ENCODE assay signal across 8 cellular contexts in genomic region chr11:119361056-119361787, GRCh38. TPM values are rescaled to one million over a fixed set of nuclear protein-coding genes. Genes with fewer than 3 reads are reported as not detected.
DNase-seq lines count a peak whose midpoint lies in the region; ATAC-seq and TF ChIP-seq lines count a peak whose summit lies in the region.

No MANE protein-coding gene starts in this region.

- peak overlapping the region; percentile 12 for H3K4me3 Mint-ChIP-seq in MCF 10A (ENCODE audit: unreplicated experiment)

- H3K36me3 Mint-ChIP-seq in MCF 10A (ENCODE audit: insufficient read depth, unreplicated experiment), result peaks cover 11% of the 10 kb centered on the region

- POLR2A ChIA-PET in MCF 10A (lab: Yijun Ruan, JAX), result interaction anchor here (0.7 to 3.0 kb wide), 21 partner anchors 9 to 336 kb away, joined by 3 to 39 read pairs (median 4); partner anchors contain the start of genes HMBS, RNF26 and USP2

- no peak for TF ChIP-seq CTCF in MCF 10A (IDR thresholded peaks at IDR 0.05; ENCODE audit: unreplicated experiment)
- no peak for TF ChIP-seq CTCF in lower leg skin (IDR thresholded peaks at IDR 0.05)

- WGBS in lower leg skin, 2 donors, result 34 to 37% methylated on average over 8 of the region's 8 CpGs

- no peak for TF ChIP-seq POLR2A in lower leg skin (IDR thresholded peaks at IDR 0.05)

- no peak overlapping the region for H3K4me3 ChIP-seq in lower leg skin (ENCODE audit: low read depth, poor library complexity, severe bottlenecking)

- no peaks in the 10 kb centered on the region for H3K9me3 Mint-ChIP-seq in MCF 10A (ENCODE audit: unreplicated experiment)

- ATAC-seq in left lobe of liver, result peak; percentile 53
- ATAC-seq in HG03139 (IDR thresholded peaks at IDR 0.05; ENCODE audit: unreplicated experiment), result no peak

- intact Hi-C loops in MCF 10A (cut with micrococcal nuclease), result loop anchor here (1.0 kb wide), 1 partner anchor 10 kb away; no protein-coding TSS in a partner anchor
- intact Hi-C loops in lower leg skin (cut with DNase I; ENCODE audit: low total_unique reads), result no loop called here

- peak overlapping the region; percentile 35 for H3K27ac Mint-ChIP-seq in MCF 10A (ENCODE audit: low read depth, unreplicated experiment)

- peaks cover 59% of the 10 kb centered on the region for H3K4me1 Mint-ChIP-seq in MCF 10A (ENCODE audit: insufficient read depth, unreplicated experiment)

- CTCF ChIA-PET in MCF 10A (lab: Yijun Ruan, JAX), result interaction anchor here (0.6 to 9.2 kb wide), 12 partner anchors 15 to 347 kb away, joined by 3 to 415 read pairs (median 3); partner anchors contain the start of gene USP2

- no peaks in the 10 kb centered on the region for H3K27me3 Mint-ChIP-seq in MCF 10A (ENCODE audit: insufficient read depth, unreplicated experiment)

- no TSS peak for BruUV-seq in MCF 10A (replicated peaks; lab: Mats Ljungman, UMichigan)

- DNase-seq in activated T-cell treated with anti-CD3 and anti-CD28 coated beads for 24 hours (ENCODE audit: low read depth), result peak; percentile 28
- no peak for DNase-seq in activated T-cell treated with anti-CD3 and anti-CD28 coated beads for 4 hours
- peak; percentile 61 for DNase-seq in NCI-H510A (lab: John Stamatoyannopoulos, UW)
- DNase-seq in MCF 10A (ENCODE audit: unreplicated experiment), result peak; percentile 99
- DNase-seq in left lobe of liver (ENCODE audit: low spot score), result peak; percentile 84
- DNase-seq in stimulated activated CD8-positive, alpha-beta memory T cell treated with anti-CD3 and anti-CD28 coated beads, Interleukin-4, amount 100 ng/mL, for 48 hours, result peak; percentile 74
- DNase-seq in lower leg skin (ENCODE audit: low spot score in 2 of 2), result no peak

RNA-seq across cellular contexts. Expression of gene MFRP, which starts 14.7 kb away (rescaled TPM):
- total RNA-seq in MCF 10A (2022) (not detected in 2 replicates), left lobe of liver (not detected), lower leg skin (not detected)

RNA-seq across cellular contexts. Expression of gene USP2, which starts 20.3 kb away (rescaled TPM):
- total RNA-seq in MCF 10A (2022) (0.14 and 0.54 TPM in 2 replicates), left lobe of liver (10.9 TPM), lower leg skin (10 to 100 TPM; 15.0 to 35.6 (median 18.1) TPM)

RNA-seq across cellular contexts. Expression of gene C1QTNF5, which starts 20.5 kb away (rescaled TPM):
- total RNA-seq in MCF 10A (2022) (not detected in 2 replicates), left lobe of liver (4.7 TPM), lower leg skin (10 to 100 TPM in 1 of 4 donors, 1 to 10 TPM in 3; 4.2 to 14.3 (median 8.6) TPM)

RNA-seq across cellular contexts. Expression of gene RNF26, which starts 26.9 kb away (rescaled TPM):
- 19.2 and 20.9 TPM in 2 replicates for total RNA-seq in MCF 10A (2022)
- 15.0 TPM for total RNA-seq in left lobe of liver
- total RNA-seq in lower leg skin, result 10 to 100 TPM in 3 of 4 donors, 1 to 10 TPM in 1; 6.7 to 16.8 (median 13.1) TPM

RNA-seq across cellular contexts. Expression of gene MCAM, which starts 44.3 kb away (rescaled TPM):
- 3.5 TPM in 2 replicates for total RNA-seq in MCF 10A (2022)
- total RNA-seq in left lobe of liver, result 1.5 TPM
- 100 to 1,000 TPM; 103 to 198 (median 183) TPM for total RNA-seq in lower leg skin

Comparison
In these comparisons a context has a peak if more than half of its experiments do, and no peak if none do; other contexts are left out.
1. DNase-seq: peak in activated T-cell treated with anti-CD3 and anti-CD28 coated beads for 24 hours (single experiment), NCI-H510A (single experiment), MCF 10A (single experiment), left lobe of liver (single experiment) and stimulated activated CD8-positive, alpha-beta memory T cell treated with anti-CD3 and anti-CD28 coated beads, Interleukin-4, amount 100 ng/mL, for 48 hours (single experiment); none in activated T-cell treated with anti-CD3 and anti-CD28 coated beads for 4 hours (single experiment) and lower leg skin (0 of 2).